Comparison of ENCODE assay signal across 8 cellular contexts in genomic region chr3:20054549-20054987, GRCh38. TPM values are rescaled to one million over a fixed set of nuclear protein-coding genes. Genes with fewer than 3 reads are reported as not detected.
DNase-seq lines count a peak whose midpoint lies in the region; ATAC-seq and TF ChIP-seq lines count a peak whose summit lies in the region.

No MANE protein-coding gene starts in this region.

- CTCF ChIA-PET in CD4-positive, alpha-beta memory T cell (lab: Charles Lee; ENCODE audit: partially characterized antibody), result interaction anchor here (1.0 to 4.5 kb wide), 2 partner anchors 12 to 83 kb away, joined by 3 to 36 read pairs; partner anchors contain the start of gene KAT2B

- peaks cover 25 to 45% (median 31%) of the 10 kb centered on the region in 4 donors for H3K4me1 Mint-ChIP-seq in CD4-positive, alpha-beta memory T cell
- H3K4me1 Mint-ChIP-seq in stimulated activated memory B cell treated with anti-CD40 and anti-IgM and Interleukin-4, amounts not matched to agents 10 μg/mL and 1 μg/mL and 100 μg/mL, for 72 hours, result peaks cover 38% of the 10 kb centered on the region

- 20% methylated on average over 4 of the region's 4 CpGs for WGBS in liver

- no peak overlapping the region for H3K4me3 ChIP-seq in CD4-positive, alpha-beta memory T cell (ENCODE audit: low read length in 2 of 2)
- no peak overlapping the region for H3K4me3 ChIP-seq in liver (ENCODE audit: low read depth in 1 of 3, low read length in 3 of 3)
- H3K4me3 ChIP-seq in WERI-Rb-1 (ENCODE audit: low read depth, low read length), result no peak overlapping the region

- peaks cover 4% of the 10 kb centered on the region in 2 donors for H3K36me3 Mint-ChIP-seq in CD4-positive, alpha-beta memory T cell
- no peaks in the 10 kb centered on the region for H3K36me3 Mint-ChIP-seq in stimulated activated memory B cell treated with anti-CD40 and anti-IgM and Interleukin-4, amounts not matched to agents 10 μg/mL and 1 μg/mL and 100 μg/mL, for 72 hours

- H3K27ac ChIP-seq in CD4-positive, alpha-beta memory T cell (ENCODE audit: low read depth, low read length), result peak overlapping the region; percentile 48
- H3K27ac ChIP-seq in liver (ENCODE audit: low read depth in 1 of 2, low read length in 2 of 2), result peak overlapping the region; percentile 60 to 80
- H3K27ac ChIP-seq in WERI-Rb-1, result no peak overlapping the region

- no peak overlapping the region for H3K4me3 Mint-ChIP-seq in CD4-positive, alpha-beta memory T cell
- H3K4me3 Mint-ChIP-seq in stimulated activated memory B cell treated with anti-CD40 and anti-IgM and Interleukin-4, amounts not matched to agents 10 μg/mL and 1 μg/mL and 100 μg/mL, for 72 hours, result no peak overlapping the region

- H3K36me3 ChIP-seq in CD4-positive, alpha-beta memory T cell (ENCODE audit: insufficient read depth, low read length), result no peaks in the 10 kb centered on the region
- H3K36me3 ChIP-seq in liver (ENCODE audit: control insufficient read depth in 4 of 4, insufficient read depth in 3 of 4, low read depth in 1 of 4, low read length in 3 of 4) (no peaks in the 10 kb centered on the region), WERI-Rb-1 (no peaks in the 10 kb centered on the region)

- no peaks in the 10 kb centered on the region for H3K27me3 ChIP-seq in CD4-positive, alpha-beta memory T cell (ENCODE audit: insufficient read depth, low read length)
- no peaks in the 10 kb centered on the region for H3K27me3 ChIP-seq in liver (ENCODE audit: control insufficient read depth in 4 of 4, insufficient read depth in 4 of 4, low read length in 3 of 4)
- H3K27me3 ChIP-seq in WERI-Rb-1 (ENCODE audit: insufficient read depth, low read depth, severe bottlenecking), result no peaks in the 10 kb centered on the region

- H3K4me1 ChIP-seq in CD4-positive, alpha-beta memory T cell (ENCODE audit: insufficient read depth, low read length), result peaks cover 80% of the 10 kb centered on the region
- H3K4me1 ChIP-seq in liver (ENCODE audit: control insufficient read depth in 4 of 4, insufficient read depth in 4 of 4, low read length in 3 of 4), result peaks cover 8 to 26% (median 18%) of the 10 kb centered on the region in 4 donors

- ATAC-seq in GM21390 (IDR thresholded peaks at IDR 0.05; ENCODE audit: unreplicated experiment), result peak; percentile 83
- ATAC-seq in stimulated activated memory B cell treated with anti-CD40 and anti-IgM and Interleukin-4, amounts not matched to agents 10 μg/mL and 1 μg/mL and 100 μg/mL, for 72 hours, result peak; percentile 93

- TF ChIP-seq RAD21 in liver (IDR thresholded peaks at IDR 0.05), result peak; percentile 32 to 57

- H3K9me3 Mint-ChIP-seq in CD4-positive, alpha-beta memory T cell, result peaks cover 0 to 3% (median 0%) of the 10 kb centered on the region in 8 donors
- H3K9me3 Mint-ChIP-seq in stimulated activated memory B cell treated with anti-CD40 and anti-IgM and Interleukin-4, amounts not matched to agents 10 μg/mL and 1 μg/mL and 100 μg/mL, for 72 hours, result no peaks in the 10 kb centered on the region

- POLR2A ChIA-PET in CD4-positive, alpha-beta memory T cell (lab: Charles Lee; ENCODE audit: partially characterized antibody), result interaction anchor here (1.9 to 5.4 kb wide), 4 partner anchors 11 to 106 kb away, joined by 5 to 35 read pairs (median 9); partner anchors contain the start of gene KAT2B

- H3K9ac ChIP-seq in liver (ENCODE audit: low read depth in 1 of 2, low read length in 2 of 2), result no peak overlapping the region

- DNase-seq in CD4-positive, alpha-beta memory T cell, result peak; percentile 52 to 93 (median 65)
- DNase-seq in HS-27A (ENCODE audit: low read depth) (peak; percentile 88), T follicular helper cell (ENCODE audit: low read depth) (peak; percentile 26), astrocyte of the hippocampus (ENCODE audit: low read depth, low spot score) (peak; percentile 91), WERI-Rb-1 (no peak)

- no peaks in the 10 kb centered on the region for H3K9me3 ChIP-seq in CD4-positive, alpha-beta memory T cell (ENCODE audit: control insufficient read depth in 1 of 2, low read length in 2 of 2)
- H3K9me3 ChIP-seq in liver (ENCODE audit: control insufficient read depth in 4 of 4, low read length in 3 of 4) (no peaks in the 10 kb centered on the region), WERI-Rb-1 (ENCODE audit: severe bottlenecking) (no peaks in the 10 kb centered on the region)

- no peaks in the 10 kb centered on the region for H3K27me3 Mint-ChIP-seq in CD4-positive, alpha-beta memory T cell
- no peaks in the 10 kb centered on the region for H3K27me3 Mint-ChIP-seq in stimulated activated memory B cell treated with anti-CD40 and anti-IgM and Interleukin-4, amounts not matched to agents 10 μg/mL and 1 μg/mL and 100 μg/mL, for 72 hours

- intact Hi-C loops in CD4-positive, alpha-beta memory T cell (cut with micrococcal nuclease), result loop anchor here (2.0 kb wide), 1 partner anchor 14 kb away; the partner anchor contains the start of gene KAT2B

- TF ChIP-seq CTCF in liver (IDR thresholded peaks at IDR 0.05; ENCODE audit: low read depth, low read length, missing input control) (no peak), WERI-Rb-1 (IDR thresholded peaks at IDR 0.05; ENCODE audit: low read depth, low read length) (no peak)

- no peak overlapping the region for H3K27ac Mint-ChIP-seq in CD4-positive, alpha-beta memory T cell
- H3K27ac Mint-ChIP-seq in stimulated activated memory B cell treated with anti-CD40 and anti-IgM and Interleukin-4, amounts not matched to agents 10 μg/mL and 1 μg/mL and 100 μg/mL, for 72 hours, result no peak overlapping the region

TF ChIP-seq in liver, 16 proteins besides CTCF, POLR2A, EP300 and RAD21 (continues in another document):
- TF ChIP-seq JUND (IDR thresholded peaks at IDR 0.05) (peak; percentile 99), NR2F2 (IDR thresholded peaks at IDR 0.05) (peak; percentile 58), YY1 (IDR thresholded peaks at IDR 0.05) (peak; percentile 76), EGR1 (IDR thresholded peaks at IDR 0.05; ENCODE audit: low read depth in 2 of 2) (peak in 1 of 2 donors; percentile 10), ZBTB33 (IDR thresholded peaks at IDR 0.05) (peak; percentile 14), FOXA1 (IDR thresholded peaks at IDR 0.05) (peak; percentile 34), FOXA2 (IDR thresholded peaks at IDR 0.05) (no peak), HNF4A (conservative IDR thresholded peaks at IDR 0.05) (peak; percentile 74 to 83), ATF3 (IDR thresholded peaks at IDR 0.05) (peak; percentile 97), REST (IDR thresholded peaks at IDR 0.05) (no peak), GABPA (IDR thresholded peaks at IDR 0.05 in 1 of 2, conservative IDR thresholded peaks at IDR 0.05 in 1 of 2) (no peak), SP1 (IDR thresholded peaks at IDR 0.05) (peak; percentile 68), RXRA (IDR thresholded peaks at IDR 0.05) (peak; percentile 69 to 88), HNF4G (IDR thresholded peaks at IDR 0.05) (peak; percentile 16)

RNA-seq across cellular contexts. Expression of gene KAT2B, which starts 14.3 kb away (rescaled TPM):
- 10 to 100 TPM; 81.3 to 85.9 TPM for total RNA-seq in CD4-positive, alpha-beta memory T cell
- polyA plus RNA-seq in CD4-positive, alpha-beta memory T cell, result 10 to 100 TPM in 1 of 2 donors, 1 to 10 TPM in 1; 4.3 to 11.5 TPM
- 10 to 100 TPM; 20.6 to 58.5 TPM for total RNA-seq in liver
- 10 to 100 TPM in 1 of 2 donors, 1 to 10 TPM in 1; 7.5 to 12.0 TPM for polyA plus RNA-seq in liver

RNA-seq across cellular contexts. Expression of gene PP2D1, which starts 42.5 kb away (rescaled TPM):
- not detected for total RNA-seq in CD4-positive, alpha-beta memory T cell
- under 1 TPM; 0.40 to 0.46 TPM for polyA plus RNA-seq in CD4-positive, alpha-beta memory T cell
- not detected for total RNA-seq in liver
- polyA plus RNA-seq in liver, result under 1 TPM in 1 of 2 donors, not detected in 1; 0.31 TPM
